Comparison of ENCODE assay signal across 8 cellular contexts in genomic region chr6:4134841-4135664, GRCh38. TPM values are rescaled to one million over a fixed set of nuclear protein-coding genes. Genes with fewer than 3 reads are reported as not detected.
DNase-seq lines count a peak whose midpoint lies in the region; ATAC-seq and TF ChIP-seq lines count a peak whose summit lies in the region.

Gene ECI2 (minus strand): TSS chr6:4135575. CDS start chr6:4135560, 15 bp downstream.

- H3K4me3 Mint-ChIP-seq in WTC11 = peak within 1 kb of the TSS; percentile 78
- peak within 1 kb of the TSS; percentile 89 for H3K4me3 Mint-ChIP-seq in dendritic cell treated with granulocyte-macrophage colony-stimulating factor and Interleukin-4, amounts not matched to agents 40 ng/mL and 50 ng/mL, for 4 days

- peaks cover 33% of the 10 kb centered on the region for H3K36me3 Mint-ChIP-seq in WTC11
- H3K36me3 Mint-ChIP-seq in dendritic cell treated with granulocyte-macrophage colony-stimulating factor and Interleukin-4, amounts not matched to agents 40 ng/mL and 50 ng/mL, for 4 days (ENCODE audit: low read depth) = peaks cover 33% of the 10 kb centered on the region

- no peaks in the 10 kb centered on the region for H3K27me3 Mint-ChIP-seq in WTC11 (ENCODE audit: low read depth)
- H3K27me3 Mint-ChIP-seq in dendritic cell treated with granulocyte-macrophage colony-stimulating factor and Interleukin-4, amounts not matched to agents 40 ng/mL and 50 ng/mL, for 4 days = peaks cover 4% of the 10 kb centered on the region

- intact Hi-C loops in dendritic cell treated with granulocyte-macrophage colony-stimulating factor and Interleukin-4, amounts not matched to agents 40 ng/mL and 50 ng/mL, for 4 days (cut with micrococcal nuclease) = loop anchor here (1.0 to 5.0 kb wide), 2 partner anchors 114 to 642 kb away; partner anchors contain the start of gene CDYL

- CTCF ChIA-PET in WTC11 (lab: Charles Lee) = interaction anchor here (0.6 to 1.9 kb wide), 13 partner anchors 18 to 822 kb away, joined by 3 to 14 read pairs (median 4); partner anchors contain the start of gene FAM50B

- H3K27ac Mint-ChIP-seq in WTC11 = peak within 1 kb of the TSS; percentile 84
- peak within 1 kb of the TSS; percentile 93 for H3K27ac Mint-ChIP-seq in dendritic cell treated with granulocyte-macrophage colony-stimulating factor and Interleukin-4, amounts not matched to agents 40 ng/mL and 50 ng/mL, for 4 days

- POLR2A ChIA-PET in WTC11 (lab: Charles Lee) = interaction anchor here (0.6 to 3.7 kb wide), 3 partner anchors 16 to 114 kb away, joined by 4 to 18 read pairs (median 4); a partner anchor contains a TSS

- peaks cover 22% of the 10 kb centered on the region for H3K9me3 Mint-ChIP-seq in WTC11
- H3K9me3 Mint-ChIP-seq in dendritic cell treated with granulocyte-macrophage colony-stimulating factor and Interleukin-4, amounts not matched to agents 40 ng/mL and 50 ng/mL, for 4 days = no peaks in the 10 kb centered on the region

- ATAC-seq in HG02759 (IDR thresholded peaks at IDR 0.05; ENCODE audit: unreplicated experiment) (peak; percentile 49), WTC11 (peak; percentile 49), left lobe of liver (peak; percentile 35)

- TF ChIP-seq CTCF in WTC11 (IDR thresholded peaks at IDR 0.05) = no peak

- H3K4me1 Mint-ChIP-seq in WTC11 = peaks cover 26% of the 10 kb centered on the region
- peaks cover 22% of the 10 kb centered on the region for H3K4me1 Mint-ChIP-seq in dendritic cell treated with granulocyte-macrophage colony-stimulating factor and Interleukin-4, amounts not matched to agents 40 ng/mL and 50 ng/mL, for 4 days (ENCODE audit: low read depth)

- DNase-seq in DMS79 treated with DMSO at 0.1 percent for 48 hours (lab: John Stamatoyannopoulos, UW) (peak; percentile 8), DMS79 (lab: John Stamatoyannopoulos, UW) (no peak), NCI-H1417 (lab: John Stamatoyannopoulos, UW) (peak; percentile 70 to 93 (median 86)), WTC11 (ENCODE audit: low spot score) (peak; percentile 66), left lobe of liver (ENCODE audit: low spot score) (no peak)
- peak; percentile 32 to 34 for DNase-seq in stimulated activated CD4-positive, alpha-beta T cell treated with anti-CD3 and anti-CD28 coated beads, Interleukin-2, amount 100 ng/mL, for 48 hours

TF ChIP-seq in WTC11, 78 proteins besides CTCF, POLR2A, EP300 and RAD21 (continues in another document):
- TF ChIP-seq HMGA2 (CRISPR knock-in tag; IDR thresholded peaks at IDR 0.05) (no peak), ESRRA (CRISPR knock-in tag; IDR thresholded peaks at IDR 0.05; ENCODE audit: borderline replicate concordance) (0 out of 2 replicates have a peak, but pooled peaks have one; percentile 46), ZNF232 (CRISPR knock-in tag; IDR thresholded peaks at IDR 0.05) (0 out of 2 replicates have a peak, but pooled peaks have one; percentile 58), ZNF532 (CRISPR knock-in tag; IDR thresholded peaks at IDR 0.05; ENCODE audit: borderline replicate concordance) (no peak), E2F1 (CRISPR knock-in tag; IDR thresholded peaks at IDR 0.05) (no peak), MAX (CRISPR knock-in tag; IDR thresholded peaks at IDR 0.05) (0 out of 2 replicates have a peak, but pooled peaks have one; percentile 34), NFE2L1 (CRISPR knock-in tag; IDR thresholded peaks at IDR 0.05) (0 out of 2 replicates have a peak, but pooled peaks have one; percentile 50), TEAD1 (CRISPR knock-in tag; IDR thresholded peaks at IDR 0.05) (0 out of 2 replicates have a peak, but pooled peaks have one; percentile 30), PREB (CRISPR knock-in tag; IDR thresholded peaks at IDR 0.05; ENCODE audit: borderline replicate concordance) (0 out of 2 replicates have a peak, but pooled peaks have one; percentile 16), SP1 (CRISPR knock-in tag; conservative IDR thresholded peaks at IDR 0.05) (peak; percentile 42; the same call in 1 of the 2 replicates), ETV6 (CRISPR knock-in tag; IDR thresholded peaks at IDR 0.05) (0 out of 2 replicates have a peak, but pooled peaks have one; percentile 28), GABPB1 (CRISPR knock-in tag; IDR thresholded peaks at IDR 0.05) (peak; percentile 47; the same call in 1 of the 2 replicates), FOXP4 (CRISPR knock-in tag; IDR thresholded peaks at IDR 0.05) (0 out of 2 replicates have a peak, but pooled peaks have one; percentile 34), HMGXB4 (CRISPR knock-in tag; IDR thresholded peaks at IDR 0.05) (peak; percentile 42; the same call in 1 of the 2 replicates)

RNA-seq across cellular contexts. Expression of gene ECI2, which starts in this region (rescaled TPM):
- total RNA-seq in WTC11 (2021) (56.0 to 61.9 TPM (median 61.4 TPM) in 3 replicates), left lobe of liver (129 TPM)

Comparison
In these comparisons a context has a peak if more than half of its experiments do, and no peak if none do; other contexts are left out.
1. DNase-seq: peak in DMS79 treated with DMSO at 0.1 percent for 48 hours (single experiment), NCI-H1417 (3 of 3), WTC11 (single experiment) and stimulated activated CD4-positive, alpha-beta T cell treated with anti-CD3 and anti-CD28 coated beads, Interleukin-2, amount 100 ng/mL, for 48 hours (2 of 2); none in DMS79 (single experiment) and left lobe of liver (single experiment).
2. Peak in every context shown above with its lines, with median percentiles within 50 percentile points of each other: ATAC-seq.